Comparison of ENCODE assay signal across 7 cellular contexts in the genomic region with DNA sequence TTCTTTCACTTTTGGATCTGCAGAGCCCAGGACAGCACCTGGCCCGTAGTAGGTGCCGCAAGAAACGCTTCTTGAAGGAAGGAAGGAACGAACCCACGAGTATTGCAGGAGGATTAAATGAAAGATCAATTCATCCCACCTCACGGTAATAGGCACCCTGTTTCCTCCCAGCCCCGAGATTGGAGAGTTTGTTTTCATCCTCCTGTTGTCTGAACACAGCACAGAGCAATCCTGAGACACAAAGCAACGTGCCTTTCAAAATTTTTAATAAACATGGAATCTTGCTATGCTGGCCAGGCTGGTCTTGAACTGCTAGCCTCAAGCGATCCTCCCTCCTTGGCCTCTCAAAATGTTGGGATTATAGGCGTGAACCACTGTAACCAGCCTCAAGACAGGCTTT. TPM values are rescaled to one million over a fixed set of nuclear protein-coding genes. Genes with fewer than 3 reads are reported as not detected.
DNase-seq lines count a peak whose midpoint lies in the region; ATAC-seq and TF ChIP-seq lines count a peak whose summit lies in the region.
"Not testable (repeated sequence)": the region's sequence is repeated elsewhere in the genome, so short reads cannot be mapped to it uniquely, and the experiment has no call there.

No MANE protein-coding gene starts in this region.

- not testable (repeated sequence) for H4K20me1 ChIP-seq in H9 (ENCODE audit: control insufficient read depth, insufficient read depth, insufficient read length)

- POLR2A ChIA-PET in CD4-positive, alpha-beta memory T cell (lab: Charles Lee; ENCODE audit: partially characterized antibody); activated naive CD8-positive, alpha-beta T cell treated with anti-CD3 and anti-CD28 coated beads, Interleukin-2, amount 10 ng/mL, durations not matched to agents 7 days and 5 days (lab: Charles Lee); naive thymus-derived CD8-positive, alpha-beta T cell (lab: Charles Lee): not testable (repeated sequence)

- CTCF ChIA-PET in CD4-positive, alpha-beta memory T cell (lab: Charles Lee; ENCODE audit: partially characterized antibody) = not testable (repeated sequence)

- not testable (repeated sequence) for H4K5ac ChIP-seq in H9 (ENCODE audit: insufficient read length, low read depth, low read length)

- not testable (repeated sequence) for H3K36me3 ChIP-seq in CD4-positive, alpha-beta memory T cell (ENCODE audit: insufficient read depth, low read length)

- H3K27ac Mint-ChIP-seq in CD4-positive, alpha-beta memory T cell; H9; activated T-cell treated with anti-CD3 and anti-CD28 coated beads, Interleukin-2, amount 50 U/mL, for 72 hours; activated naive CD8-positive, alpha-beta T cell treated with anti-CD3 and anti-CD28 coated beads, Interleukin-2, amount 10 ng/mL, durations not matched to agents 7 days and 5 days; immature natural killer cell; naive thymus-derived CD8-positive, alpha-beta T cell; stimulated activated effector memory CD8-positive, alpha-beta T cell treated with anti-CD3 and anti-CD28 coated beads, Interleukin-12 subunit alpha, Interleukin-12 subunit beta, amount 100 ng/mL, for 72 hours: not testable (repeated sequence)

- not testable (repeated sequence) for H4K91ac ChIP-seq in H9 (ENCODE audit: insufficient read length, low read depth, low read length)

- peak overlapping the region in 7 of 8 donors; percentile 29 to 78 (median 62) for H3K4me3 Mint-ChIP-seq in CD4-positive, alpha-beta memory T cell
- H3K4me3 Mint-ChIP-seq in H9 = not testable (repeated sequence)
- H3K4me3 Mint-ChIP-seq in activated T-cell treated with anti-CD3 and anti-CD28 coated beads, Interleukin-2, amount 50 U/mL, for 72 hours = peak overlapping the region; percentile 17 to 63
- peak overlapping the region; percentile 39 for H3K4me3 Mint-ChIP-seq in activated naive CD8-positive, alpha-beta T cell treated with anti-CD3 and anti-CD28 coated beads, Interleukin-2, amount 10 ng/mL, durations not matched to agents 7 days and 5 days
- peak overlapping the region; percentile 51 to 78 (median 56) for H3K4me3 Mint-ChIP-seq in immature natural killer cell
- peak overlapping the region; percentile 52 to 80 (median 70) for H3K4me3 Mint-ChIP-seq in naive thymus-derived CD8-positive, alpha-beta T cell
- H3K4me3 Mint-ChIP-seq in stimulated activated effector memory CD8-positive, alpha-beta T cell treated with anti-CD3 and anti-CD28 coated beads, Interleukin-12 subunit alpha, Interleukin-12 subunit beta, amount 100 ng/mL, for 72 hours = peak overlapping the region; percentile 47

- not testable (repeated sequence) for H2BK12ac ChIP-seq in H9 (ENCODE audit: insufficient read length, low read depth, low read length)

- H2BK120ac ChIP-seq in H9 (ENCODE audit: low read depth, low read length, poor library complexity, severe bottlenecking) = not testable (repeated sequence)

- not testable (repeated sequence) for H3K4me1 Mint-ChIP-seq in CD4-positive, alpha-beta memory T cell; H9; activated T-cell treated with anti-CD3 and anti-CD28 coated beads, Interleukin-2, amount 50 U/mL, for 72 hours (ENCODE audit: low read depth); activated naive CD8-positive, alpha-beta T cell treated with anti-CD3 and anti-CD28 coated beads, Interleukin-2, amount 10 ng/mL, durations not matched to agents 7 days and 5 days; immature natural killer cell; stimulated activated effector memory CD8-positive, alpha-beta T cell treated with anti-CD3 and anti-CD28 coated beads, Interleukin-12 subunit alpha, Interleukin-12 subunit beta, amount 100 ng/mL, for 72 hours
- peaks cover 4 to 10% (median 8%) of the 10 kb centered on the region in 4 donors for H3K4me1 Mint-ChIP-seq in naive thymus-derived CD8-positive, alpha-beta T cell

- H3K18ac ChIP-seq in H9 (ENCODE audit: insufficient read length, low read depth, low read length) = not testable (repeated sequence)

- H2AFZ ChIP-seq in H9 (ENCODE audit: low read length) = not testable (repeated sequence)

- H3K56ac ChIP-seq in H9 (ENCODE audit: insufficient read length, low read depth, low read length) = not testable (repeated sequence)

- TF ChIP-seq CTCF in H9 (conservative IDR thresholded peaks at IDR 0.05) = not testable (repeated sequence)

- not testable (repeated sequence) for H3K4me2 ChIP-seq in H9 (ENCODE audit: insufficient read depth, insufficient read length, low read length)

- H3K4me3 ChIP-seq in CD4-positive, alpha-beta memory T cell (ENCODE audit: low read length in 2 of 2) = not testable (repeated sequence)

- not testable (repeated sequence) for H3K23me2 ChIP-seq in H9 (ENCODE audit: insufficient read length, low read depth, low read length, poor library complexity, severe bottlenecking)

- not testable (repeated sequence) for H3K4me1 ChIP-seq in CD4-positive, alpha-beta memory T cell (ENCODE audit: insufficient read depth, low read length); H9 (ENCODE audit: insufficient read depth, low read length)

- not testable (repeated sequence) for H4K8ac ChIP-seq in H9 (replicated peaks; ENCODE audit: insufficient read length, low read depth, low read length)

- intact Hi-C loops in CD4-positive, alpha-beta memory T cell (cut with micrococcal nuclease) = loop anchor here (10.0 kb wide), 1 partner anchor 368 kb away; no protein-coding TSS in a partner anchor

- H3K79me2 ChIP-seq in H9 (ENCODE audit: insufficient read depth, low read length) = not testable (repeated sequence)

- H3K4ac ChIP-seq in H9 (ENCODE audit: low read depth, low read length) = not testable (repeated sequence)

- H3K9me3 Mint-ChIP-seq in CD4-positive, alpha-beta memory T cell; H9; activated T-cell treated with anti-CD3 and anti-CD28 coated beads, Interleukin-2, amount 50 U/mL, for 72 hours; activated naive CD8-positive, alpha-beta T cell treated with anti-CD3 and anti-CD28 coated beads, Interleukin-2, amount 10 ng/mL, durations not matched to agents 7 days and 5 days; immature natural killer cell; naive thymus-derived CD8-positive, alpha-beta T cell; stimulated activated effector memory CD8-positive, alpha-beta T cell treated with anti-CD3 and anti-CD28 coated beads, Interleukin-12 subunit alpha, Interleukin-12 subunit beta, amount 100 ng/mL, for 72 hours: not testable (repeated sequence)

- not testable (repeated sequence) for H3K27me3 ChIP-seq in CD4-positive, alpha-beta memory T cell (ENCODE audit: insufficient read depth, low read length); H9 (ENCODE audit: insufficient read depth, low read length)

- not testable (repeated sequence) for ATAC-seq in activated T-cell treated with anti-CD3 and anti-CD28 coated beads, Interleukin-2, amount 50 U/mL, for 72 hours (replicated peaks in 1 of 2); activated naive CD8-positive, alpha-beta T cell treated with anti-CD3 and anti-CD28 coated beads, Interleukin-2, amount 10 ng/mL, durations not matched to agents 7 days and 5 days (ENCODE audit: low read depth); naive thymus-derived CD8-positive, alpha-beta T cell; stimulated activated effector memory CD8-positive, alpha-beta T cell treated with anti-CD3 and anti-CD28 coated beads, Interleukin-12 subunit alpha, Interleukin-12 subunit beta, amount 100 ng/mL, for 72 hours

- H3K27ac ChIP-seq in CD4-positive, alpha-beta memory T cell (ENCODE audit: low read depth, low read length); H9 (ENCODE audit: insufficient read length, low read depth, low read length): not testable (repeated sequence)

- H2BK20ac ChIP-seq in H9 (ENCODE audit: low read depth, low read length, poor library complexity, severe bottlenecking) = not testable (repeated sequence)

- not testable (repeated sequence) for H3T11ph ChIP-seq in H9 (ENCODE audit: low read length)

- not testable (repeated sequence) for H3K14ac ChIP-seq in H9 (ENCODE audit: insufficient read depth, low read length)

- not testable (repeated sequence) for H3K36me3 Mint-ChIP-seq in CD4-positive, alpha-beta memory T cell; H9 (ENCODE audit: insufficient read depth in 1 of 3, low read depth in 3 of 3); activated T-cell treated with anti-CD3 and anti-CD28 coated beads, Interleukin-2, amount 50 U/mL, for 72 hours (ENCODE audit: insufficient read depth in 2 of 2); activated naive CD8-positive, alpha-beta T cell treated with anti-CD3 and anti-CD28 coated beads, Interleukin-2, amount 10 ng/mL, durations not matched to agents 7 days and 5 days; immature natural killer cell; naive thymus-derived CD8-positive, alpha-beta T cell; stimulated activated effector memory CD8-positive, alpha-beta T cell treated with anti-CD3 and anti-CD28 coated beads, Interleukin-12 subunit alpha, Interleukin-12 subunit beta, amount 100 ng/mL, for 72 hours

- H3K27me3 Mint-ChIP-seq in CD4-positive, alpha-beta memory T cell = peaks cover 7 to 14% of the 10 kb centered on the region in 2 donors
- not testable (repeated sequence) for H3K27me3 Mint-ChIP-seq in H9 (ENCODE audit: low read depth); activated T-cell treated with anti-CD3 and anti-CD28 coated beads, Interleukin-2, amount 50 U/mL, for 72 hours (ENCODE audit: low read depth); immature natural killer cell (ENCODE audit: low read depth in 3 of 3)
- peaks cover 11% of the 10 kb centered on the region for H3K27me3 Mint-ChIP-seq in activated naive CD8-positive, alpha-beta T cell treated with anti-CD3 and anti-CD28 coated beads, Interleukin-2, amount 10 ng/mL, durations not matched to agents 7 days and 5 days
- peaks cover 3 to 11% (median 8%) of the 10 kb centered on the region in 5 donors for H3K27me3 Mint-ChIP-seq in naive thymus-derived CD8-positive, alpha-beta T cell

- H3K79me1 ChIP-seq in H9 (ENCODE audit: insufficient read depth, low read depth, low read length, poor library complexity, severe bottlenecking) = not testable (repeated sequence)

- not testable (repeated sequence) for H3K9me3 ChIP-seq in CD4-positive, alpha-beta memory T cell (ENCODE audit: control insufficient read depth in 1 of 2, low read length in 2 of 2); H9 (ENCODE audit: control insufficient read depth, low read depth, low read length)

- not testable (repeated sequence) for H2AK5ac ChIP-seq in H9 (ENCODE audit: insufficient read length, low read length)

- WGBS in H9 (ENCODE audit: extremely low coverage, insufficient read length, low lambda C conversion rate) = no CpG with 5 or more reads among the region's 10 CpGs

- not testable (repeated sequence) for H3K9ac ChIP-seq in H9 (ENCODE audit: extremely low read depth, insufficient read length, low read length)

- not testable (repeated sequence) for DNase-seq in CD4-positive, alpha-beta memory T cell; activated T-cell treated with anti-CD3 and anti-CD28 coated beads, Interleukin-2, amount 50 U/mL, for 72 hours; activated naive CD8-positive, alpha-beta T cell treated with anti-CD3 and anti-CD28 coated beads, Interleukin-2, amount 10 ng/mL, durations not matched to agents 7 days and 5 days; immature natural killer cell; naive thymus-derived CD8-positive, alpha-beta T cell
- DNase-seq in H9 = peak; percentile 31
- DNase-seq in stimulated activated effector memory CD8-positive, alpha-beta T cell treated with anti-CD3 and anti-CD28 coated beads, Interleukin-12 subunit alpha, Interleukin-12 subunit beta, amount 100 ng/mL, for 72 hours (ENCODE audit: low spot score in 2 of 2) = peak in 1 of 2 donors; percentile 18

- not testable (repeated sequence) for H3K23ac ChIP-seq in H9 (ENCODE audit: insufficient read length, low read depth, low read length)

- H2BK5ac ChIP-seq in H9 (ENCODE audit: insufficient read length, low read length) = not testable (repeated sequence)

- not testable (repeated sequence) for H2BK15ac ChIP-seq in H9 (ENCODE audit: low read depth, low read length)

RNA-seq across cellular contexts. Expression of a gene that starts 48.5 kb away (rescaled TPM):
- 10 to 100 TPM; 95.7 to 96.8 TPM for total RNA-seq in CD4-positive, alpha-beta memory T cell
- 10 to 100 TPM in 1 of 2 donors, 1 to 10 TPM in 1; 9.8 to 25.7 TPM for polyA plus RNA-seq in CD4-positive, alpha-beta memory T cell
- total RNA-seq in H9 (2021) = 44.2 and 48.1 TPM in 2 replicates
- total RNA-seq in activated T-cell treated with anti-CD3 and anti-CD28 coated beads, Interleukin-2, amount 50 U/mL, for 72 hours = 10 to 100 TPM; 58.5 to 61.5 TPM
- total RNA-seq in activated naive CD8-positive, alpha-beta T cell treated with anti-CD3 and anti-CD28 coated beads, Interleukin-2, amount 10 ng/mL, durations not matched to agents 7 days and 5 days = 10 to 100 TPM; 65.5 to 67.8 TPM
- 10 to 100 TPM in 2 of 3 donors, 1 to 10 TPM in 1; 6.0 to 26.2 (median 16.6) TPM for polyA plus RNA-seq in immature natural killer cell
- 100 to 1,000 TPM; 108 TPM for total RNA-seq in naive thymus-derived CD8-positive, alpha-beta T cell
- polyA plus RNA-seq in naive thymus-derived CD8-positive, alpha-beta T cell = 10 to 100 TPM; 14.8 to 23.3 (median 17.8) TPM
